1 cellular context compared by ENCODE assay signal in genomic region chr6:13463327-13463717, GRCh38.
TF ChIP-seq lines count a peak whose summit lies in the region.

No MANE protein-coding gene starts in this region.

TF ChIP-seq in IMR-90, 13 proteins besides CTCF, POLR2A, EP300 and RAD21:
- TF ChIP-seq BHLHE40 (IDR thresholded peaks at IDR 0.05; ENCODE audit: low read depth, low read length) (no peak), MXI1 (IDR thresholded peaks at IDR 0.05; ENCODE audit: borderline replicate concordance, low read depth, low read length) (no peak), FOS (IDR thresholded peaks at IDR 0.05; ENCODE audit: low read depth, low read length) (no peak), MAZ (IDR thresholded peaks at IDR 0.05; ENCODE audit: borderline replicate concordance, low read depth, low read length) (no peak), USF2 (IDR thresholded peaks at IDR 0.05; ENCODE audit: low read depth, low read length) (no peak), ELK1 (IDR thresholded peaks at IDR 0.05; ENCODE audit: borderline replicate concordance, low read depth, low read length) (no peak), CHD1 (IDR thresholded peaks at IDR 0.05; ENCODE audit: low read depth, low read length) (no peak), MAFK (IDR thresholded peaks at IDR 0.05; ENCODE audit: low read depth, low read length) (no peak), NFE2L2 (IDR thresholded peaks at IDR 0.05; ENCODE audit: low read depth, low read length) (no peak), SMC3 (IDR thresholded peaks at IDR 0.05; ENCODE audit: low read depth, low read length) (no peak), RCOR1 (IDR thresholded peaks at IDR 0.05; ENCODE audit: insufficient replicate concordance, low read length) (no peak), RFX5 (IDR thresholded peaks at IDR 0.05; ENCODE audit: low read depth, low read length) (no peak)
TF ChIP-seq in IMR-90: peak in this region for 0.
